ENCODE assay signal across 16 cellular contexts in genomic region chr2:240223631-240224030, GRCh38.
DNase-seq lines count a peak whose midpoint lies in the region; ATAC-seq and TF ChIP-seq lines count a peak whose summit lies in the region.
"Had no signal": no experiment of that assay in that cellular context is flagged by ENCODE, and none has a peak within 500 bp of the region (broad histone marks: within the 10 kb centered on the region; RNA-seq: fewer than 3 reads in every experiment).

No MANE protein-coding gene starts in this region.

- intact Hi-C loops in cardiac septum (cut with DNase I), result no loop called here
- intact Hi-C loops in Right ventricle myocardium inferior (cut with DNase I), result no loop called here
- intact Hi-C loops in colonic mucosa (cut with DNase I), result no loop called here
- intact Hi-C loops in testis (cut with DNase I; ENCODE audit: low total_unique reads), result no loop called here

- no peak overlapping the region for H3K27ac Mint-ChIP-seq in osteocyte (ENCODE audit: unreplicated experiment)
- H3K27ac Mint-ChIP-seq: B cell; CD8-positive, alpha-beta T cell had no signal

- no peak overlapping the region for H3K9ac ChIP-seq in colonic mucosa (ENCODE audit: low read depth in 2 of 2, low read length in 2 of 2)

- TF ChIP-seq CTCF in colonic mucosa (IDR thresholded peaks at IDR 0.05), result no peak
- no peak for TF ChIP-seq CTCF in osteocyte (IDR thresholded peaks at IDR 0.05)
- TF ChIP-seq CTCF in testis (IDR thresholded peaks at IDR 0.05), result no peak

- H3K9me3 ChIP-seq in colonic mucosa, result no peaks in the 10 kb centered on the region
- H3K9me3 ChIP-seq in testis, result no peaks in the 10 kb centered on the region
- H3K9me3 ChIP-seq: HAP-1 had no signal

- no peak overlapping the region for H3K4me3 Mint-ChIP-seq in osteocyte (ENCODE audit: unreplicated experiment)
- H3K4me3 Mint-ChIP-seq: B cell; CD8-positive, alpha-beta T cell had no signal

- peaks cover 45% of the 10 kb centered on the region for H3K27me3 Mint-ChIP-seq in osteocyte (ENCODE audit: unreplicated experiment)

- no peak for TF ChIP-seq POLR2A in testis (IDR thresholded peaks at IDR 0.05)

- peaks cover 12% of the 10 kb centered on the region for H3K9me3 Mint-ChIP-seq in osteocyte (ENCODE audit: unreplicated experiment)
- H3K9me3 Mint-ChIP-seq: CD8-positive, alpha-beta T cell had no signal

- 82 to 90% methylated on average over 7 of the region's 7 CpGs for WGBS in testis, 2 donors

- H3K36me3 ChIP-seq in colonic mucosa (no peaks in the 10 kb centered on the region), testis (ENCODE audit: low read depth, missing control alignments) (no peaks in the 10 kb centered on the region)
- H3K36me3 ChIP-seq: HAP-1 had no signal

- H3K4me1 Mint-ChIP-seq in osteocyte (ENCODE audit: unreplicated experiment), result peaks cover 8% of the 10 kb centered on the region
- H3K4me1 Mint-ChIP-seq: B cell had no signal

- H3K4me1 ChIP-seq in colonic mucosa (no peaks in the 10 kb centered on the region), testis (no peaks in the 10 kb centered on the region)
- H3K4me1 ChIP-seq: HAP-1 had no signal

- no peak overlapping the region for H3K4me3 ChIP-seq in colonic mucosa
- no peak overlapping the region for H3K4me3 ChIP-seq in testis
- H3K4me3 ChIP-seq: HAP-1 had no signal

- ATAC-seq in Right ventricle myocardium inferior, result no peak
- ATAC-seq: CD8-positive, alpha-beta T cell had no signal

- H3K27ac ChIP-seq in colonic mucosa (no peak overlapping the region), testis (no peak overlapping the region)
- H3K27ac ChIP-seq: HL-60 had no signal

- DNase-seq in cardiac septum (ENCODE audit: low spot score) (peak; percentile 44), Right ventricle myocardium inferior (ENCODE audit: missing footprints) (no peak), colonic mucosa (peak; percentile 7), osteocyte (ENCODE audit: extremely low spot score, unreplicated experiment) (peak; percentile 60), testis (peak; percentile 6), NCI-H1048 (lab: John Stamatoyannopoulos, UW) (no peak), retina (no peak)
- DNase-seq: C1 segment of cervical spinal cord, COR-L47, DMS153, DMS79 treated with DMSO at 0.1 percent for 48 hours, EL had no signal

- H3K27me3 ChIP-seq in colonic mucosa, result no peaks in the 10 kb centered on the region
- H3K27me3 ChIP-seq in testis, result no peaks in the 10 kb centered on the region

- peaks cover 5% of the 10 kb centered on the region for H3K36me3 Mint-ChIP-seq in osteocyte (ENCODE audit: unreplicated experiment)
- H3K36me3 Mint-ChIP-seq: CD8-positive, alpha-beta T cell had no signal

Comparison
In these comparisons a context has a peak if more than half of its experiments do, and no peak if none do; other contexts are left out.
1. DNase-seq: peak in cardiac septum (single experiment), colonic mucosa (single experiment), osteocyte (single experiment) and testis (single experiment); none in Right ventricle myocardium inferior (single experiment), NCI-H1048 (single experiment) and retina (single experiment).